Comparison of ENCODE assay signal across 11 cellular contexts in the genomic region with DNA sequence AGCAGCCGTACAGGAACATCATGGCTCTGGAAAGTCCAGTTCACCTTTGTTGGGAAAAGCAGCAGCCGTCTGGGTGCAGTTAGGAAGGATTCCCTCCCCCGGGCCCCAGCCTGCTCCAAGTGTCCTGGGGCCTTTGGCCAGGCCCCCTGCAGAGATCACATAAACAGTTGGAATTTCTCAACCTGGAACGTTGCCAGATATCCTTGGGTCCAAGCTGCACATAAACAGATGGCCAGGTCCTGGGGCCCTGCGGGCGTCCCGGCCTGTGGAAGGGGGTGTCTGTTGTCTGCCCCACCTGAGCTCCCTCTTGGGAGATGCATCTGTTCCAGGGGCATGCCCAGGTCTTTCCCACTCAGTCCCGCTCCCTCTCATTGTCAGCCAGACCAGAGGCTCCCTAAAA.
DNase-seq lines count a peak whose midpoint lies in the region; ATAC-seq, FAIRE-seq and TF ChIP-seq lines count a peak whose summit lies in the region.
"Had no signal": no experiment of that assay in that cellular context is flagged by ENCODE, and none has a peak within 500 bp of the region (broad histone marks: within the 10 kb centered on the region; RNA-seq: fewer than 3 reads in every experiment).

No MANE protein-coding gene starts in this region.

- H3K9me3 ChIP-seq in sigmoid colon: no peaks in the 10 kb centered on the region

- H3K27ac ChIP-seq in RWPE1: peak overlapping the region; percentile 67
- peak overlapping the region; percentile 73 to 93 (median 82) for H3K27ac ChIP-seq in sigmoid colon

- TF ChIP-seq CTCF in RWPE1 (conservative IDR thresholded peaks at IDR 0.05; ENCODE audit: low read depth): no peak
- TF ChIP-seq CTCF in fibroblast of pulmonary artery (IDR thresholded peaks at IDR 0.05; ENCODE audit: low read length, missing control alignments): no peak
- TF ChIP-seq CTCF in sigmoid colon (IDR thresholded peaks at IDR 0.05): no peak

- WGBS in sigmoid colon, 2 donors: 33 to 55% methylated on average over 8 of the region's 8 CpGs

- peaks cover 0 to 86% (median 70%) of the 10 kb centered on the region in 4 donors for H3K4me1 ChIP-seq in sigmoid colon

- no peak for ATAC-seq in HG02840 (IDR thresholded peaks at IDR 0.05; ENCODE audit: low FRiP score, unreplicated experiment)
- no peak for ATAC-seq in GM19324 (IDR thresholded peaks at IDR 0.05; ENCODE audit: low FRiP score, unreplicated experiment)
- ATAC-seq: CD8-positive, alpha-beta T cell had no signal

- POLR2A ChIA-PET in RWPE1 (lab: Yijun Ruan, JAX; ENCODE audit: low non-redundant PET): no interaction called here

- no peak for TF ChIP-seq EP300 in sigmoid colon (IDR thresholded peaks at IDR 0.05)

- no peaks in the 10 kb centered on the region for H3K27me3 ChIP-seq in sigmoid colon

- H3K4me3 ChIP-seq in fibroblast of pulmonary artery (replicated peaks; ENCODE audit: low read depth, low read length): no peak overlapping the region
- H3K4me3 ChIP-seq in sigmoid colon: no peak overlapping the region

- intact Hi-C loops in sigmoid colon (cut with DNase I): loop anchor here (2.0 to 10.0 kb wide), 2 partner anchors 25 to 409 kb away; partner anchors contain the start of gene RXRA

- DNase-seq in G401 (ENCODE audit: low spot score): peak; percentile 44
- no peak for DNase-seq in RWPE1 (ENCODE audit: low spot score)
- peak; percentile 78 for DNase-seq in fibroblast of pulmonary artery (ENCODE audit: low read depth)
- DNase-seq in sigmoid colon: peak; percentile 88
- no peak for DNase-seq in activated CD8-positive, alpha-beta memory T cell treated with anti-CD3 and anti-CD28 coated beads, Interleukin-2, amount 50 U/mL, for 48 hours
- no peak for DNase-seq in urothelium cell line (ENCODE audit: low spot score)
- DNase-seq: CD8-positive, alpha-beta T cell; central memory CD4-positive, alpha-beta T cell; NCI-H1930 had no signal

- TF ChIP-seq POLR2A in sigmoid colon (IDR thresholded peaks at IDR 0.05): no peak

- in situ Hi-C loops in G401 (cut with HindIII; ENCODE audit: low sequenced_read_pairs): no loop called here

- no peak for FAIRE-seq in urothelium cell line (lab: Jason Lieb, UNC)

- CTCF ChIA-PET in RWPE1 (lab: Yijun Ruan, JAX): interaction anchor here (0.6 to 0.7 kb wide), 2 partner anchors 31 to 79 kb away, joined by 5 read pairs; no protein-coding TSS in a partner anchor

- H3K36me3 ChIP-seq in sigmoid colon: no peaks in the 10 kb centered on the region

Comparison
In these comparisons a context has a peak if more than half of its experiments do, and no peak if none do; other contexts are left out.
1. DNase-seq: peak in G401 (single experiment), fibroblast of pulmonary artery (single experiment) and sigmoid colon (single experiment); none in RWPE1 (single experiment), activated CD8-positive, alpha-beta memory T cell treated with anti-CD3 and anti-CD28 coated beads, Interleukin-2, amount 50 U/mL, for 48 hours (single experiment) and urothelium cell line (single experiment).